8 cellular contexts compared by ENCODE assay signal in genomic region chr12:55730447-55730820, GRCh38. TPM values are rescaled to one million over a fixed set of nuclear protein-coding genes. Genes with fewer than 3 reads are reported as not detected.
DNase-seq lines count a peak whose midpoint lies in the region; ATAC-seq, FAIRE-seq and TF ChIP-seq lines count a peak whose summit lies in the region.

No MANE protein-coding gene starts in this region.

- H3K27ac Mint-ChIP-seq in brain, result peak overlapping the region; percentile 98 to 100 (median 99)

- peak overlapping the region in 1 of 3 donors; percentile 55 for H3K4me3 ChIP-seq in liver (ENCODE audit: low read depth in 1 of 3, low read length in 3 of 3)
- H3K4me3 ChIP-seq in HepG2 (replicated peaks in 1 of 3; ENCODE audit: insufficient read depth in 1 of 3, low read depth in 2 of 3, low read length in 3 of 3), result no peak overlapping the region
- H3K4me3 ChIP-seq in mesodermal cell (ENCODE audit: extremely low read depth, insufficient read depth, low read length, poor library complexity, severe bottlenecking), result peak overlapping the region; percentile 88
- H3K4me3 ChIP-seq in vagina, result peak overlapping the region; percentile 67 to 81

- H4K20me1 ChIP-seq in HepG2 (ENCODE audit: insufficient read depth, low read length), result 0 out of 2 replicates have a peak, but pooled peaks cover 6% of the 10 kb centered on the region

- H3K9me3 ChIP-seq in liver (ENCODE audit: control insufficient read depth in 4 of 4, low read length in 3 of 4) (no peaks in the 10 kb centered on the region), HepG2 (ENCODE audit: low read length) (no peaks in the 10 kb centered on the region), mesodermal cell (ENCODE audit: control insufficient read depth, low read length) (no peaks in the 10 kb centered on the region), vagina (no peaks in the 10 kb centered on the region)

- no peak overlapping the region for H2AFZ ChIP-seq in HepG2 (ENCODE audit: low read length)

- H3K27me3 ChIP-seq in liver (ENCODE audit: control insufficient read depth in 4 of 4, insufficient read depth in 4 of 4, low read length in 3 of 4) (no peaks in the 10 kb centered on the region), HepG2 (ENCODE audit: control insufficient read depth in 1 of 2, insufficient read depth in 2 of 2, low read length in 2 of 2) (no peaks in the 10 kb centered on the region; a peak in 1 of 5 replicates), vagina (no peaks in the 10 kb centered on the region)

- POLR2A ChIA-PET in HepG2 (lab: Yijun Ruan, JAX), result interaction anchor here (2.1 to 2.7 kb wide), 3 partner anchors 7 to 15 kb away, joined by 15 to 38 read pairs (median 27); partner anchors contain the start of genes BLOC1S1 and RDH5

- peaks cover 10% of the 10 kb centered on the region for H3K27me3 Mint-ChIP-seq in brain

- H3K4me1 ChIP-seq in liver (ENCODE audit: control insufficient read depth in 4 of 4, insufficient read depth in 4 of 4, low read length in 3 of 4), result peaks cover 2 to 26% (median 15%) of the 10 kb centered on the region in 4 donors
- peaks cover 29% of the 10 kb centered on the region for H3K4me1 ChIP-seq in HepG2 (ENCODE audit: insufficient read depth, low read length)
- H3K4me1 ChIP-seq in mesodermal cell (ENCODE audit: control insufficient read depth, insufficient read depth, low read length, poor library complexity, severe bottlenecking), result peaks cover 16% of the 10 kb centered on the region
- peaks cover 40% of the 10 kb centered on the region for H3K4me1 ChIP-seq in vagina

- H3K9me3 Mint-ChIP-seq in brain, result no peaks in the 10 kb centered on the region

- H3K4me2 ChIP-seq in HepG2 (ENCODE audit: low read depth, low read length), result no peak overlapping the region

- no peak for TF ChIP-seq CTCF in liver (IDR thresholded peaks at IDR 0.05; ENCODE audit: low read depth, low read length, missing input control)
- no peak for TF ChIP-seq CTCF in HepG2 (CRISPR knock-in tag; IDR thresholded peaks at IDR 0.05)
- TF ChIP-seq CTCF in brain (conservative IDR thresholded peaks at IDR 0.05), result no peak
- TF ChIP-seq CTCF in vagina (IDR thresholded peaks at IDR 0.05), result no peak

- TF ChIP-seq EP300 in HepG2 (IDR thresholded peaks at IDR 0.05; ENCODE audit: low read depth in 2 of 2, low read length in 2 of 2), result no peak
- TF ChIP-seq EP300 in HepG2 (CRISPR knock-in tag; IDR thresholded peaks at IDR 0.05; ENCODE audit: borderline replicate concordance), result no peak

- H3K36me3 ChIP-seq in liver (ENCODE audit: control insufficient read depth in 4 of 4, insufficient read depth in 3 of 4, low read depth in 1 of 4, low read length in 3 of 4) (peaks cover 0 to 6% (median 4%) of the 10 kb centered on the region in 4 donors), HepG2 (replicated peaks in 1 of 2; ENCODE audit: control insufficient read depth in 1 of 2, insufficient read depth in 2 of 2, low read length in 2 of 2) (peaks cover 9 to 14% of the 10 kb centered on the region in 2 experiments; a peak in 4 of 5 replicates), mesodermal cell (ENCODE audit: control insufficient read depth, insufficient read depth, low read length) (peaks cover 27% of the 10 kb centered on the region), vagina (peaks cover 0 to 8% of the 10 kb centered on the region in 2 donors)

- no TSS peak for BruUV-seq in HepG2 (replicated peaks; lab: Mats Ljungman, UMichigan)

- CTCF ChIA-PET in HepG2 (lab: Yijun Ruan, JAX; ENCODE audit: low intra/inter-chr PET ratio, low total read pairs), result no interaction called here

- WGBS in liver, result 65% methylated on average over 3 of the region's 3 CpGs
- WGBS in HepG2 (ENCODE audit: low lambda C conversion rate), result 81% methylated on average over 3 of the region's 3 CpGs
- WGBS in mesodermal cell (ENCODE audit: insufficient coverage in 2 of 2), 2 experiments, result 17 to 56% methylated on average over 2 of the region's 3 CpGs

- peak overlapping the region; percentile 93 to 96 for H3K27ac ChIP-seq in liver (ENCODE audit: low read depth in 1 of 2, low read length in 2 of 2)
- H3K27ac ChIP-seq in HepG2 (ENCODE audit: extremely low read length, insufficient read depth, low read length), result no peak overlapping the region
- H3K27ac ChIP-seq in mesodermal cell (ENCODE audit: low read depth, low read length, severe bottlenecking), result peak overlapping the region; percentile 96
- peak overlapping the region; percentile 100 for H3K27ac ChIP-seq in vagina

- no peak for TF ChIP-seq POLR2A in HepG2 (IDR thresholded peaks at IDR 0.05; ENCODE audit: insufficient read depth in 1 of 2, low read depth in 2 of 2, low read length in 2 of 2)
- TF ChIP-seq POLR2A in vagina (IDR thresholded peaks at IDR 0.05), result no peak

- H3K36me3 Mint-ChIP-seq in brain, result peaks cover 21% of the 10 kb centered on the region

- no peak for FAIRE-seq in HepG2 (lab: Jason Lieb, UNC)

- no peak for ATAC-seq in HepG2

- in situ Hi-C loops in HepG2 (cut with HindIII; ENCODE audit: extremely low pct_ligation_motif_present, low pct_unique_long_range_greater_than_20kb), result no loop called here

- TF ChIP-seq RAD21 in liver (IDR thresholded peaks at IDR 0.05), result no peak
- TF ChIP-seq RAD21 in HepG2 (CRISPR knock-in tag; IDR thresholded peaks at IDR 0.05), result no peak

- peak overlapping the region; percentile 89 to 96 (median 91) for H3K4me3 Mint-ChIP-seq in brain

- H3K9ac ChIP-seq in liver (ENCODE audit: low read depth in 1 of 2, low read length in 2 of 2), result no peak overlapping the region
- no peak overlapping the region for H3K9ac ChIP-seq in HepG2 (ENCODE audit: insufficient read depth, low read depth, low read length)

- H3K79me2 ChIP-seq in HepG2 (ENCODE audit: insufficient read depth, low read length), result peaks cover 12% of the 10 kb centered on the region

- DNase-seq in HepG2 (ENCODE audit: low spot score), result no peak
- no peak for DNase-seq in vagina (ENCODE audit: extremely low spot score in 2 of 2)
- DNase-seq in DMS 273 treated with DMSO at 0.1 percent for 48 hours (lab: John Stamatoyannopoulos, UW), result no peak
- DNase-seq in KG1 (lab: John Stamatoyannopoulos, UW), result no peak
- no peak for DNase-seq in NAMALWA (ENCODE audit: low spot score)

- H3K4me1 Mint-ChIP-seq in brain, result peaks cover 58% of the 10 kb centered on the region

- intact Hi-C loops in HepG2 (cut with micrococcal nuclease; ENCODE audit: unreplicated experiment) (no loop called here), vagina (cut with DNase I) (no loop called here)

RNA-seq across cellular contexts. Expression of gene CD63, which starts 1.6 kb away (rescaled TPM):
- total RNA-seq in liver (100 to 1,000 TPM; 185 to 373 TPM), HepG2 (2016; rRNA removed; fragmentation: Illumina TruSeq; extraction: Trizol) (134 and 277 TPM in 2 replicates), vagina (568 TPM)
- polyA plus RNA-seq in liver (100 to 1,000 TPM; 328 to 348 TPM), HepG2 (2011; rRNA removed) (211 and 234 TPM in 2 replicates), brain (ENCODE audit: insufficient read depth, low read depth, low replicate concordance) (568 TPM)
- 129 and 132 TPM in 2 replicates for total RNA-seq in HepG2 (2016; cell fraction: cytosol; rRNA removed; fragmentation: Illumina TruSeq; extraction: Trizol; ENCODE audit: low read depth)
- total RNA-seq in HepG2 (2016; cell fraction: insoluble cytoplasmic fraction; rRNA removed; fragmentation: Illumina TruSeq; extraction: Trizol), result 128 and 284 TPM in 2 replicates
- 138 and 152 TPM in 2 replicates for total RNA-seq in HepG2 (2016; cell fraction: membrane; rRNA removed; fragmentation: Illumina TruSeq; extraction: Trizol)
- 203 and 224 TPM in 2 replicates for total RNA-seq in HepG2 (2016; cell fraction: nucleus; rRNA removed; fragmentation: Illumina TruSeq; extraction: Trizol)
- polyA plus RNA-seq in HepG2 (2011; cell fraction: cytosol; rRNA removed), result 424 and 444 TPM in 2 replicates
- polyA plus RNA-seq in HepG2 (2011; cell fraction: nucleus; rRNA removed), result 140 and 196 TPM in 2 replicates
- 226 and 283 TPM in 2 replicates for polyA plus RNA-seq in HepG2 (2012)
- polyA plus RNA-seq in HepG2 (2016; cell fraction: cytosol; fragmentation: Illumina TruSeq; extraction: Trizol; ENCODE audit: low read depth), result 186 and 213 TPM in 2 replicates
- polyA plus RNA-seq in HepG2 (2016; cell fraction: insoluble cytoplasmic fraction; fragmentation: Illumina TruSeq; extraction: Trizol; ENCODE audit: low read depth), result 153 and 161 TPM in 2 replicates
- polyA plus RNA-seq in HepG2 (2016; cell fraction: membrane; fragmentation: Illumina TruSeq; extraction: Trizol; ENCODE audit: low read depth), result 149 and 167 TPM in 2 replicates
- polyA plus RNA-seq in HepG2 (2016; cell fraction: nucleus; fragmentation: Illumina TruSeq; extraction: Trizol; ENCODE audit: insufficient read depth, low read depth), result 381 and 422 TPM in 2 replicates
- 159 and 211 TPM in 2 replicates for polyA minus RNA-seq in HepG2 (2011; rRNA and poly(A)+ RNA removed; ENCODE audit: low replicate concordance)
- 94.7 and 99.2 TPM in 2 replicates for polyA minus RNA-seq in HepG2 (2011; cell fraction: cytosol; rRNA and poly(A)+ RNA removed)
- 47.0 and 55.9 TPM in 2 replicates for polyA minus RNA-seq in HepG2 (2011; cell fraction: nucleus; rRNA and poly(A)+ RNA removed)
- polyA plus RNA-seq in mesodermal cell (2013, experiment 1 of 2), result 883 TPM
- polyA plus RNA-seq in mesodermal cell (2013, experiment 2 of 2), result 779 TPM

RNA-seq across cellular contexts. Expression of gene RDH5, which starts 10.2 kb away (rescaled TPM):
- total RNA-seq in liver (10 to 100 TPM in 1 of 2 donors, 1 to 10 TPM in 1; 9.2 to 21.8 TPM), HepG2 (2016; rRNA removed; fragmentation: Illumina TruSeq; extraction: Trizol) (1.0 and 2.6 TPM in 2 replicates), vagina (10.6 TPM)
- polyA plus RNA-seq in liver (10 to 100 TPM; 36.6 to 61.7 TPM), HepG2 (2011; rRNA removed) (5.7 TPM in 2 replicates), brain (ENCODE audit: insufficient read depth, low read depth, low replicate concordance) (2.0 TPM)
- 1.2 and 1.5 TPM in 2 replicates for total RNA-seq in HepG2 (2016; cell fraction: cytosol; rRNA removed; fragmentation: Illumina TruSeq; extraction: Trizol; ENCODE audit: low read depth)
- 1.2 and 2.6 TPM in 2 replicates for total RNA-seq in HepG2 (2016; cell fraction: insoluble cytoplasmic fraction; rRNA removed; fragmentation: Illumina TruSeq; extraction: Trizol)
- total RNA-seq in HepG2 (2016; cell fraction: membrane; rRNA removed; fragmentation: Illumina TruSeq; extraction: Trizol), result 1.3 and 1.5 TPM in 2 replicates
- total RNA-seq in HepG2 (2016; cell fraction: nucleus; rRNA removed; fragmentation: Illumina TruSeq; extraction: Trizol), result 4.5 and 6.2 TPM in 2 replicates
- polyA plus RNA-seq in HepG2 (2011; cell fraction: cytosol; rRNA removed), result 2.4 and 3.4 TPM in 2 replicates
- 17.8 and 19.4 TPM in 2 replicates for polyA plus RNA-seq in HepG2 (2011; cell fraction: nucleus; rRNA removed)
- polyA plus RNA-seq in HepG2 (2012), result 3.3 and 4.2 TPM in 2 replicates
- 0.41 and 0.84 TPM in 2 replicates for polyA plus RNA-seq in HepG2 (2016; cell fraction: cytosol; fragmentation: Illumina TruSeq; extraction: Trizol; ENCODE audit: low read depth)
- polyA plus RNA-seq in HepG2 (2016; cell fraction: insoluble cytoplasmic fraction; fragmentation: Illumina TruSeq; extraction: Trizol; ENCODE audit: low read depth), result 0.71 and 0.91 TPM in 2 replicates
- 1.0 and 1.1 TPM in 2 replicates for polyA plus RNA-seq in HepG2 (2016; cell fraction: membrane; fragmentation: Illumina TruSeq; extraction: Trizol; ENCODE audit: low read depth)
- 9.3 and 11.2 TPM in 2 replicates for polyA plus RNA-seq in HepG2 (2016; cell fraction: nucleus; fragmentation: Illumina TruSeq; extraction: Trizol; ENCODE audit: insufficient read depth, low read depth)
- 4.1 and 8.8 TPM in 2 replicates for polyA minus RNA-seq in HepG2 (2011; rRNA and poly(A)+ RNA removed; ENCODE audit: low replicate concordance)
- 0.53 and 0.79 TPM in 2 replicates for polyA minus RNA-seq in HepG2 (2011; cell fraction: cytosol; rRNA and poly(A)+ RNA removed)
- 11.6 and 16.1 TPM in 2 replicates for polyA minus RNA-seq in HepG2 (2011; cell fraction: nucleus; rRNA and poly(A)+ RNA removed)
- polyA plus RNA-seq in mesodermal cell (2013, experiment 1 of 2), result 1.0 TPM
- polyA plus RNA-seq in mesodermal cell (2013, experiment 2 of 2), result 3.6 TPM

RNA-seq across cellular contexts. Expression of gene GDF11, which starts 12.5 kb away (rescaled TPM):
- 1 to 10 TPM in 1 of 2 donors, under 1 TPM in 1; 0.84 to 5.0 TPM for total RNA-seq in liver
- polyA plus RNA-seq in liver, result under 1 TPM; 0.40 to 0.55 TPM
- total RNA-seq in HepG2 (2016; rRNA removed; fragmentation: Illumina TruSeq; extraction: Trizol), result 1.4 and 1.5 TPM in 2 replicates
- 5.4 and 5.8 TPM in 2 replicates for total RNA-seq in HepG2 (2016; cell fraction: cytosol; rRNA removed; fragmentation: Illumina TruSeq; extraction: Trizol; ENCODE audit: low read depth)
- total RNA-seq in HepG2 (2016; cell fraction: insoluble cytoplasmic fraction; rRNA removed; fragmentation: Illumina TruSeq; extraction: Trizol), result 0.56 and 1.8 TPM in 2 replicates
- 6.1 and 6.4 TPM in 2 replicates for total RNA-seq in HepG2 (2016; cell fraction: membrane; rRNA removed; fragmentation: Illumina TruSeq; extraction: Trizol)
- total RNA-seq in HepG2 (2016; cell fraction: nucleus; rRNA removed; fragmentation: Illumina TruSeq; extraction: Trizol), result 0.53 and 1.2 TPM in 2 replicates
- polyA plus RNA-seq in HepG2 (2011; rRNA removed), result 0.63 and 1.0 TPM in 2 replicates
- 0.85 and 1.1 TPM in 2 replicates for polyA plus RNA-seq in HepG2 (2011; cell fraction: cytosol; rRNA removed)
- 0.83 and 1.1 TPM in 2 replicates for polyA plus RNA-seq in HepG2 (2011; cell fraction: nucleus; rRNA removed)
- 0.56 and 1.0 TPM in 2 replicates for polyA plus RNA-seq in HepG2 (2012)
- 14.3 and 14.9 TPM in 2 replicates for polyA plus RNA-seq in HepG2 (2016; cell fraction: cytosol; fragmentation: Illumina TruSeq; extraction: Trizol; ENCODE audit: low read depth)
- 2.1 and 3.0 TPM in 2 replicates for polyA plus RNA-seq in HepG2 (2016; cell fraction: insoluble cytoplasmic fraction; fragmentation: Illumina TruSeq; extraction: Trizol; ENCODE audit: low read depth)
- polyA plus RNA-seq in HepG2 (2016; cell fraction: membrane; fragmentation: Illumina TruSeq; extraction: Trizol; ENCODE audit: low read depth), result 11.3 and 12.5 TPM in 2 replicates
- 2.0 and 2.7 TPM in 2 replicates for polyA plus RNA-seq in HepG2 (2016; cell fraction: nucleus; fragmentation: Illumina TruSeq; extraction: Trizol; ENCODE audit: insufficient read depth, low read depth)
- 1.8 and 14.3 TPM in 2 replicates for polyA minus RNA-seq in HepG2 (2011; rRNA and poly(A)+ RNA removed; ENCODE audit: low replicate concordance)
- 0.18 and 0.49 TPM in 2 replicates for polyA minus RNA-seq in HepG2 (2011; cell fraction: cytosol; rRNA and poly(A)+ RNA removed)
- polyA minus RNA-seq in HepG2 (2011; cell fraction: nucleus; rRNA and poly(A)+ RNA removed), result 0.90 and 0.99 TPM in 2 replicates
- 26.9 TPM for polyA plus RNA-seq in brain (ENCODE audit: insufficient read depth, low read depth, low replicate concordance)
- polyA plus RNA-seq in mesodermal cell (2013, experiment 1 of 2), result 22.8 TPM
- polyA plus RNA-seq in mesodermal cell (2013, experiment 2 of 2), result 20.3 TPM
- total RNA-seq in vagina, result 7.6 TPM

RNA-seq across cellular contexts. Expression of gene BLOC1S1, which starts 14.6 kb away (rescaled TPM):
- 10 to 100 TPM; 43.7 to 79.6 TPM for total RNA-seq in liver
- polyA plus RNA-seq in liver, result 100 to 1,000 TPM; 150 TPM
- 95.3 and 99.7 TPM in 2 replicates for total RNA-seq in HepG2 (2016; rRNA removed; fragmentation: Illumina TruSeq; extraction: Trizol)
- 118 and 144 TPM in 2 replicates for total RNA-seq in HepG2 (2016; cell fraction: cytosol; rRNA removed; fragmentation: Illumina TruSeq; extraction: Trizol; ENCODE audit: low read depth)
- 97.9 and 110 TPM in 2 replicates for total RNA-seq in HepG2 (2016; cell fraction: insoluble cytoplasmic fraction; rRNA removed; fragmentation: Illumina TruSeq; extraction: Trizol)
- total RNA-seq in HepG2 (2016; cell fraction: membrane; rRNA removed; fragmentation: Illumina TruSeq; extraction: Trizol), result 102 and 108 TPM in 2 replicates
- 34.2 and 48.7 TPM in 2 replicates for total RNA-seq in HepG2 (2016; cell fraction: nucleus; rRNA removed; fragmentation: Illumina TruSeq; extraction: Trizol)
- polyA plus RNA-seq in HepG2 (2011; rRNA removed), result 50.5 and 55.1 TPM in 2 replicates
- polyA plus RNA-seq in HepG2 (2011; cell fraction: cytosol; rRNA removed), result 74.9 and 112 TPM in 2 replicates
- polyA plus RNA-seq in HepG2 (2011; cell fraction: nucleus; rRNA removed), result 22.5 and 27.2 TPM in 2 replicates
- polyA plus RNA-seq in HepG2 (2012), result 34.8 and 38.2 TPM in 2 replicates
- polyA plus RNA-seq in HepG2 (2016; cell fraction: cytosol; fragmentation: Illumina TruSeq; extraction: Trizol; ENCODE audit: low read depth), result 149 and 162 TPM in 2 replicates
- 107 and 112 TPM in 2 replicates for polyA plus RNA-seq in HepG2 (2016; cell fraction: insoluble cytoplasmic fraction; fragmentation: Illumina TruSeq; extraction: Trizol; ENCODE audit: low read depth)
- polyA plus RNA-seq in HepG2 (2016; cell fraction: membrane; fragmentation: Illumina TruSeq; extraction: Trizol; ENCODE audit: low read depth), result 91.5 and 100 TPM in 2 replicates
- polyA plus RNA-seq in HepG2 (2016; cell fraction: nucleus; fragmentation: Illumina TruSeq; extraction: Trizol; ENCODE audit: insufficient read depth, low read depth), result 64.2 and 67.2 TPM in 2 replicates
- polyA minus RNA-seq in HepG2 (2011; rRNA and poly(A)+ RNA removed; ENCODE audit: low replicate concordance), result 21.9 and 89.7 TPM in 2 replicates
- polyA minus RNA-seq in HepG2 (2011; cell fraction: cytosol; rRNA and poly(A)+ RNA removed), result 6.7 and 11.0 TPM in 2 replicates
- 7.8 and 8.2 TPM in 2 replicates for polyA minus RNA-seq in HepG2 (2011; cell fraction: nucleus; rRNA and poly(A)+ RNA removed)
- polyA plus RNA-seq in brain (ENCODE audit: insufficient read depth, low read depth, low replicate concordance), result 257 TPM
- polyA plus RNA-seq in mesodermal cell (2013, experiment 1 of 2), result 80.5 TPM
- polyA plus RNA-seq in mesodermal cell (2013, experiment 2 of 2), result 77.1 TPM
- 173 TPM for total RNA-seq in vagina

RNA-seq across cellular contexts. Expression of gene ITGA7, which starts 22.7 kb away (rescaled TPM):
- total RNA-seq in liver (1 to 10 TPM in 1 of 2 donors, under 1 TPM in 1; 0.98 to 3.8 TPM), HepG2 (2016; rRNA removed; fragmentation: Illumina TruSeq; extraction: Trizol) (0.24 and 0.75 TPM in 2 replicates), vagina (23.6 TPM)
- polyA plus RNA-seq in liver (1 to 10 TPM; 2.8 to 4.9 TPM), HepG2 (2011; rRNA removed) (0.65 and 1.8 TPM in 2 replicates), brain (ENCODE audit: insufficient read depth, low read depth, low replicate concordance) (17.4 TPM)
- not detected in 2 replicates for total RNA-seq in HepG2 (2016; cell fraction: cytosol; rRNA removed; fragmentation: Illumina TruSeq; extraction: Trizol; ENCODE audit: low read depth)
- total RNA-seq in HepG2 (2016; cell fraction: insoluble cytoplasmic fraction; rRNA removed; fragmentation: Illumina TruSeq; extraction: Trizol), result 0.15 and 0.35 TPM in 2 replicates
- total RNA-seq in HepG2 (2016; cell fraction: membrane; rRNA removed; fragmentation: Illumina TruSeq; extraction: Trizol), result 0.03 and 0.14 TPM in 2 replicates
- total RNA-seq in HepG2 (2016; cell fraction: nucleus; rRNA removed; fragmentation: Illumina TruSeq; extraction: Trizol), result 1.3 and 1.5 TPM in 2 replicates
- polyA plus RNA-seq in HepG2 (2011; cell fraction: cytosol; rRNA removed), result 0.16 and 0.28 TPM in 2 replicates
- polyA plus RNA-seq in HepG2 (2011; cell fraction: nucleus; rRNA removed), result 12.1 and 12.6 TPM in 2 replicates
- 1.1 and 1.2 TPM in 2 replicates for polyA plus RNA-seq in HepG2 (2012)
- polyA plus RNA-seq in HepG2 (2016; cell fraction: cytosol; fragmentation: Illumina TruSeq; extraction: Trizol; ENCODE audit: low read depth), result not detected in 2 replicates
- polyA plus RNA-seq in HepG2 (2016; cell fraction: insoluble cytoplasmic fraction; fragmentation: Illumina TruSeq; extraction: Trizol; ENCODE audit: low read depth), result 0.28 TPM in 1 of 2 replicates, not detected in the other
- polyA plus RNA-seq in HepG2 (2016; cell fraction: membrane; fragmentation: Illumina TruSeq; extraction: Trizol; ENCODE audit: low read depth), result not detected in 2 replicates
- polyA plus RNA-seq in HepG2 (2016; cell fraction: nucleus; fragmentation: Illumina TruSeq; extraction: Trizol; ENCODE audit: insufficient read depth, low read depth), result 1.7 and 2.7 TPM in 2 replicates
- polyA minus RNA-seq in HepG2 (2011; rRNA and poly(A)+ RNA removed; ENCODE audit: low replicate concordance), result 1.4 and 1.9 TPM in 2 replicates
- not detected in 2 replicates for polyA minus RNA-seq in HepG2 (2011; cell fraction: cytosol; rRNA and poly(A)+ RNA removed)
- 2.2 and 3.1 TPM in 2 replicates for polyA minus RNA-seq in HepG2 (2011; cell fraction: nucleus; rRNA and poly(A)+ RNA removed)
- polyA plus RNA-seq in mesodermal cell (2013, experiment 1 of 2), result 41.9 TPM
- polyA plus RNA-seq in mesodermal cell (2013, experiment 2 of 2), result 33.4 TPM

Comparison
In these comparisons a context has a peak if more than half of its experiments do, and no peak if none do; other contexts are left out.
1. H3K4me3 ChIP-seq: peak in mesodermal cell (single experiment) and vagina (2 of 2); none in HepG2 (0 of 3).